Comparison of ENCODE assay signal across 8 cellular contexts in genomic region chr2:26846881-26847662, GRCh38. TPM values are rescaled to one million over a fixed set of nuclear protein-coding genes. Genes with fewer than 3 reads are reported as not detected.
DNase-seq lines count a peak whose midpoint lies in the region; ATAC-seq and TF ChIP-seq lines count a peak whose summit lies in the region.

No MANE protein-coding gene starts in this region.

- no peaks in the 10 kb centered on the region for H3K9me2 ChIP-seq in SK-N-SH

- DNase-seq in SK-N-SH (no peak), RWPE2 (ENCODE audit: low spot score) (no peak), left ventricle myocardium superior (no peak), NCI-H128 (lab: John Stamatoyannopoulos, UW; ENCODE audit: unreplicated experiment) (no peak), kidney glomerular epithelial cell (lab: John Stamatoyannopoulos, UW) (no peak), NOMO-1 treated with dmso at 0.1 percent for 144 hours (lab: John Stamatoyannopoulos, UW; ENCODE audit: unreplicated experiment) (no peak)
- peak in 1 of 2 donors; percentile 56 for DNase-seq in stimulated activated effector memory CD8-positive, alpha-beta T cell treated with anti-CD3 and anti-CD28 coated beads, Interleukin-12 subunit alpha, Interleukin-12 subunit beta, amount 100 ng/mL, for 72 hours (ENCODE audit: low spot score in 2 of 2)

- H3K27me3 ChIP-seq in SK-N-SH (ENCODE audit: insufficient read depth) (peaks cover 82% of the 10 kb centered on the region), RWPE2 (ENCODE audit: insufficient read depth, poor library complexity, severe bottlenecking) (peaks cover 75% of the 10 kb centered on the region)

- peaks cover 4% of the 10 kb centered on the region for H3F3A ChIP-seq in SK-N-SH (replicated peaks; ENCODE audit: insufficient read depth)

- H3K4me1 Mint-ChIP-seq in stimulated activated effector memory CD8-positive, alpha-beta T cell treated with anti-CD3 and anti-CD28 coated beads, Interleukin-12 subunit alpha, Interleukin-12 subunit beta, amount 100 ng/mL, for 72 hours, result peaks cover 14% of the 10 kb centered on the region

- TF ChIP-seq RAD21 in SK-N-SH (IDR thresholded peaks at IDR 0.05; ENCODE audit: low read length), result no peak

- no peaks in the 10 kb centered on the region for H3K36me3 Mint-ChIP-seq in stimulated activated effector memory CD8-positive, alpha-beta T cell treated with anti-CD3 and anti-CD28 coated beads, Interleukin-12 subunit alpha, Interleukin-12 subunit beta, amount 100 ng/mL, for 72 hours

- peak overlapping the region in 1 of 2 experiments; percentile 67; a peak in 2 of 4 replicates for H3K27ac ChIP-seq in SK-N-SH (ENCODE audit: low read depth in 2 of 2, low read length in 1 of 2)
- no peak overlapping the region for H3K27ac ChIP-seq in RWPE2 (ENCODE audit: poor library complexity, severe bottlenecking)

- H3K9ac ChIP-seq in SK-N-SH, result no peak overlapping the region

- H4K20me1 ChIP-seq in SK-N-SH (ENCODE audit: insufficient read depth), result no peaks in the 10 kb centered on the region

- peaks cover 0 to 32% of the 10 kb centered on the region in 2 experiments; a peak in 3 of 4 replicates for H3K4me1 ChIP-seq in SK-N-SH (ENCODE audit: control insufficient read depth in 1 of 2, insufficient read depth in 2 of 2, low read depth in 1 of 2, low read length in 1 of 2)
- H3K4me1 ChIP-seq in RWPE2 (ENCODE audit: insufficient read depth, poor library complexity, severe bottlenecking), result no peaks in the 10 kb centered on the region

- TF ChIP-seq CTCF in SK-N-SH (IDR thresholded peaks at IDR 0.05) (no peak), RWPE2 (IDR thresholded peaks at IDR 0.05; ENCODE audit: poor library complexity, severe bottlenecking) (no peak)

- H3K9me3 ChIP-seq in SK-N-SH (no peaks in the 10 kb centered on the region), RWPE2 (ENCODE audit: severe bottlenecking) (no peaks in the 10 kb centered on the region)

- H3K79me2 ChIP-seq in SK-N-SH (ENCODE audit: insufficient read depth), result no peaks in the 10 kb centered on the region

- TF ChIP-seq EP300 in SK-N-SH (IDR thresholded peaks at IDR 0.05; ENCODE audit: borderline replicate concordance in 1 of 2, low read depth in 1 of 2, low read length in 1 of 2), result no peak

- CTCF ChIA-PET in SK-N-SH (lab: Yijun Ruan, JAX), result interaction anchor here (0.7 to 19.4 kb wide), 75 partner anchors 8 to 456 kb away, joined by 3 to 779 read pairs (median 6); partner anchors contain the start of genes AGBL5, EMILIN1, MAPRE3 and SLC35F6

- POLR2A ChIA-PET in SK-N-SH (lab: Yijun Ruan, JAX), result interaction anchor here (0.6 to 5.5 kb wide), 12 partner anchors 61 to 432 kb away, joined by 3 to 51 read pairs (median 4); no protein-coding TSS in a partner anchor

- peak overlapping the region; percentile 41 for H3K4me3 Mint-ChIP-seq in stimulated activated effector memory CD8-positive, alpha-beta T cell treated with anti-CD3 and anti-CD28 coated beads, Interleukin-12 subunit alpha, Interleukin-12 subunit beta, amount 100 ng/mL, for 72 hours

- ATAC-seq in SK-N-SH treated with all-trans-retinoic acid at 6 μM for 48 hours (no peak), RWPE2 (ENCODE audit: low read depth) (no peak), left ventricle myocardium superior (peak; percentile 24)
- no peak for ATAC-seq in stimulated activated effector memory CD8-positive, alpha-beta T cell treated with anti-CD3 and anti-CD28 coated beads, Interleukin-12 subunit alpha, Interleukin-12 subunit beta, amount 100 ng/mL, for 72 hours

- 49% methylated on average over 32 of the region's 44 CpGs for WGBS in SK-N-SH (ENCODE audit: low lambda C conversion rate)

- H3K36me3 ChIP-seq in SK-N-SH (replicated peaks in 1 of 2; ENCODE audit: control insufficient read depth in 1 of 2, insufficient read depth in 2 of 2, low read length in 1 of 2) (no peaks in the 10 kb centered on the region), RWPE2 (ENCODE audit: low read depth) (no peaks in the 10 kb centered on the region)

- H3K4me3 ChIP-seq in SK-N-SH (ENCODE audit: low read depth in 2 of 2, low read length in 1 of 2), result peak overlapping the region; percentile 52 to 61
- H3K4me3 ChIP-seq in RWPE2 (ENCODE audit: severe bottlenecking), result peak overlapping the region; percentile 15

- no peak overlapping the region for H3K27ac Mint-ChIP-seq in stimulated activated effector memory CD8-positive, alpha-beta T cell treated with anti-CD3 and anti-CD28 coated beads, Interleukin-12 subunit alpha, Interleukin-12 subunit beta, amount 100 ng/mL, for 72 hours

- no peaks in the 10 kb centered on the region for H3K9me3 Mint-ChIP-seq in stimulated activated effector memory CD8-positive, alpha-beta T cell treated with anti-CD3 and anti-CD28 coated beads, Interleukin-12 subunit alpha, Interleukin-12 subunit beta, amount 100 ng/mL, for 72 hours

- intact Hi-C loops in left ventricle myocardium superior (cut with micrococcal nuclease), result loop anchor here (5.0 kb wide), 1 partner anchor 80 kb away; no protein-coding TSS in a partner anchor

- no peak overlapping the region; the same call in 1 of the 2 replicates for H2AFZ ChIP-seq in SK-N-SH (ENCODE audit: low read depth)

- peak overlapping the region; percentile 73; the same call in 1 of the 2 replicates for H3K4me2 ChIP-seq in SK-N-SH

TF ChIP-seq in SK-N-SH, 30 proteins besides CTCF, POLR2A, EP300 and RAD21 (continues in another document):
- TF ChIP-seq CHD2 (IDR thresholded peaks at IDR 0.05; ENCODE audit: low read length, partially characterized antibody), result no peak
- no peak for TF ChIP-seq ZBTB33 (IDR thresholded peaks at IDR 0.05; ENCODE audit: borderline replicate concordance, low read depth)
- no peak for TF ChIP-seq GATA2 (CRISPR knock-in tag; IDR thresholded peaks at IDR 0.05)
- TF ChIP-seq NFIC (IDR thresholded peaks at IDR 0.05; ENCODE audit: borderline replicate concordance), result no peak
- no peak for TF ChIP-seq TAF1 (IDR thresholded peaks at IDR 0.05; ENCODE audit: borderline replicate concordance, low read depth, low read length)
- TF ChIP-seq IRF3 (IDR thresholded peaks at IDR 0.05; ENCODE audit: low read depth, low read length), result no peak
- TF ChIP-seq NRF1 (IDR thresholded peaks at IDR 0.05; ENCODE audit: low read depth, low read length), result no peak

TF ChIP-seq in SK-N-SH treated with all-trans-retinoic acid at 6 μM for 48 hours, 23 proteins besides CTCF, POLR2A, EP300 and RAD21 (continues in another document):
- TF ChIP-seq ZC3H10 (CRISPR knock-in tag; IDR thresholded peaks at IDR 0.05) (no peak), ZNF8 (CRISPR knock-in tag; IDR thresholded peaks at IDR 0.05) (no peak), PPARA (CRISPR knock-in tag; IDR thresholded peaks at IDR 0.05; ENCODE audit: borderline replicate concordance) (no peak), ZFP3 (CRISPR knock-in tag; IDR thresholded peaks at IDR 0.05) (no peak), RARB (CRISPR knock-in tag; IDR thresholded peaks at IDR 0.05) (no peak), CSDC2 (CRISPR knock-in tag; IDR thresholded peaks at IDR 0.05) (no peak), BACH2 (CRISPR knock-in tag; IDR thresholded peaks at IDR 0.05; ENCODE audit: borderline replicate concordance) (no peak), ESRRG (CRISPR knock-in tag; IDR thresholded peaks at IDR 0.05) (no peak), CSRNP3 (CRISPR knock-in tag; IDR thresholded peaks at IDR 0.05) (no peak), ZFP30 (CRISPR knock-in tag; IDR thresholded peaks at IDR 0.05) (no peak), ISL1 (CRISPR knock-in tag; IDR thresholded peaks at IDR 0.05) (no peak), PATZ1 (CRISPR knock-in tag; IDR thresholded peaks at IDR 0.05; ENCODE audit: borderline replicate concordance) (no peak), ZNF70 (CRISPR knock-in tag; IDR thresholded peaks at IDR 0.05) (no peak)

RNA-seq across cellular contexts. Expression of gene DPYSL5, which starts 0.9 kb away (rescaled TPM):
- polyA plus RNA-seq in SK-N-SH (2012; rRNA removed), result 0.79 and 1.8 TPM in 2 replicates
- polyA plus RNA-seq in SK-N-SH (2012; cell fraction: cytosol; rRNA removed), result 1.0 and 2.8 TPM in 2 replicates
- 0.64 and 1.0 TPM in 2 replicates for polyA plus RNA-seq in SK-N-SH (2012; cell fraction: nucleus; rRNA removed)
- total RNA-seq in left ventricle myocardium superior, result not detected
